In the genomic region with DNA sequence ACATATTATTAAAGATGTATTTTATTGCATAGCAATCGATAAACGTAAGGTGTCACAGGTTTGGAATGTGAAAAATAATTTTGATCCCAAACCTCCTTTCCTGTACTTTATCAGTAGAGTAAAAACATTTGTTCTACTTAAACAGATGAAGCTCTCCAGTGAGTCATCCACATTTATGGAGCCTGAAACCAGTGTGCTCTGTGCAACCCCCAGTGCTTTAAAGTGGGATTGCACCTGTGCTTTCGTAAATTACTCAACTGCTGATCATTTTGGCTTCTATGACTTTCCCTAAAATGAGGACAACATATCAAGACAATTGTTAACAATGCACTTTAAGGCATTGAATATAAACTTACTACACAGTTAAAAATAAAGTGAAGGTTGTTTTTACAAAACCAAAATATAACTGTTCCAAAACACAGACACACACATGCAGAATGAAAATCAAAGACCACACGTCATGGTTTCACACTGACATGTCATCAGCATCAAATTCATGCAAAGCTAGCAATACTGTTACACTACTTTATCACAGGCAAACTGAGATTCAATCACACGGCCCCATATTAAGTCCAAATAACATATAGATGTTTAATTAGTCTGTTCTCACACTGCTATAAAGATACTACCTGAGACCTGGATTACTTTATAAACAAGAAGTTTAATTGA, we compare ENCODE assay signal across 9 cellular contexts. TPM values are rescaled to one million over a fixed set of nuclear protein-coding genes. Genes with fewer than 3 reads are reported as not detected.
DNase-seq lines count a peak whose midpoint lies in the region; ATAC-seq and TF ChIP-seq lines count a peak whose summit lies in the region.
"Had no signal": no experiment of that assay in that cellular context is flagged by ENCODE, and none has a peak within 500 bp of the region (broad histone marks: within the 10 kb centered on the region; RNA-seq: fewer than 3 reads in every experiment).

No MANE protein-coding gene starts in this region.

- peaks cover 61% of the 10 kb centered on the region for H3K36me3 ChIP-seq in DOHH2 (ENCODE audit: control insufficient read depth, low read length)

- no peaks in the 10 kb centered on the region for H3K27me3 ChIP-seq in DOHH2 (ENCODE audit: control insufficient read depth, low read length)

- H3K27ac Mint-ChIP-seq in stimulated activated naive CD8-positive, alpha-beta T cell treated with anti-CD3 and anti-CD28 coated beads, Interleukin-15, amount 100 ng/mL, for 72 hours = no peak overlapping the region
- H3K27ac Mint-ChIP-seq: natural killer cell treated with Interleukin-12 subunit alpha and Interleukin-12 subunit beta and Interleukin-15 and Interleukin-18, amount 100 ng/mL, for 72 hours had no signal

- H3K9me2 ChIP-seq in DOHH2 (replicated peaks; ENCODE audit: control insufficient read depth, low read length) = no peaks in the 10 kb centered on the region

- H3K27ac ChIP-seq in DOHH2 (ENCODE audit: low read depth, low read length) = no peak overlapping the region
- no peak overlapping the region for H3K27ac ChIP-seq in VCaP

- peaks cover 47% of the 10 kb centered on the region for H3K4me1 Mint-ChIP-seq in stimulated activated naive CD8-positive, alpha-beta T cell treated with anti-CD3 and anti-CD28 coated beads, Interleukin-15, amount 100 ng/mL, for 72 hours

- no peak overlapping the region for H3K4me2 ChIP-seq in DOHH2 (ENCODE audit: low read length)

- no peaks in the 10 kb centered on the region for H3K27me3 Mint-ChIP-seq in stimulated activated naive CD8-positive, alpha-beta T cell treated with anti-CD3 and anti-CD28 coated beads, Interleukin-15, amount 100 ng/mL, for 72 hours

- H3K4me3 ChIP-seq in DOHH2 (ENCODE audit: low read length) = no peak overlapping the region

- peaks cover 11 to 15% of the 10 kb centered on the region in 2 donors for H3K9me3 Mint-ChIP-seq in stimulated activated naive CD8-positive, alpha-beta T cell treated with anti-CD3 and anti-CD28 coated beads, Interleukin-15, amount 100 ng/mL, for 72 hours

- intact Hi-C loops in left ventricle myocardium superior (cut with micrococcal nuclease) = no loop called here

- peaks cover 4% of the 10 kb centered on the region; the same call in 1 of the 2 replicates for H3F3A ChIP-seq in DOHH2 (ENCODE audit: control insufficient read depth, insufficient read depth)

- ATAC-seq in HG03442 (IDR thresholded peaks at IDR 0.05; ENCODE audit: unreplicated experiment) (peak; percentile 53), left ventricle myocardium superior (peak; percentile 28), HG03135 (IDR thresholded peaks at IDR 0.05; ENCODE audit: unreplicated experiment) (no peak), GM19023 (IDR thresholded peaks at IDR 0.05; ENCODE audit: unreplicated experiment) (no peak), HG02763 (IDR thresholded peaks at IDR 0.05; ENCODE audit: unreplicated experiment) (no peak)
- ATAC-seq in stimulated activated naive CD8-positive, alpha-beta T cell treated with anti-CD3 and anti-CD28 coated beads, Interleukin-15, amount 100 ng/mL, for 72 hours = peak; percentile 84

- TF ChIP-seq CTCF in DOHH2 (IDR thresholded peaks at IDR 0.05; ENCODE audit: low read depth, low read length, poor library complexity, severe bottlenecking) (peak; percentile 45), VCaP (conservative IDR thresholded peaks at IDR 0.05) (peak; percentile 77)

- H3K9me3 ChIP-seq in DOHH2 (ENCODE audit: control insufficient read depth, insufficient read depth, low read length) = no peaks in the 10 kb centered on the region

- H3K4me1 ChIP-seq in DOHH2 (ENCODE audit: control insufficient read depth, low read length) = peaks cover 5% of the 10 kb centered on the region

- no peak overlapping the region for H3K4me3 Mint-ChIP-seq in stimulated activated naive CD8-positive, alpha-beta T cell treated with anti-CD3 and anti-CD28 coated beads, Interleukin-15, amount 100 ng/mL, for 72 hours
- H3K4me3 Mint-ChIP-seq: natural killer cell treated with Interleukin-12 subunit alpha and Interleukin-12 subunit beta and Interleukin-15 and Interleukin-18, amount 100 ng/mL, for 72 hours had no signal

- H3K79me2 ChIP-seq in DOHH2 (ENCODE audit: control insufficient read depth, low read length) = peaks cover 5% of the 10 kb centered on the region

- DNase-seq in left ventricle myocardium superior = no peak
- no peak for DNase-seq in stimulated activated naive CD8-positive, alpha-beta T cell treated with anti-CD3 and anti-CD28 coated beads, Interleukin-15, amount 100 ng/mL, for 72 hours

- 0 out of 2 replicates have a peak, but pooled peaks cover 5% of the 10 kb centered on the region for H4K20me1 ChIP-seq in DOHH2 (ENCODE audit: control insufficient read depth, insufficient read depth, low read depth, low read length)

RNA-seq across cellular contexts. Expression of gene TMEM18, which starts 9.7 kb away (rescaled TPM):
- total RNA-seq in left ventricle myocardium superior = 9.4 TPM

Comparison
In these comparisons a context has a peak if more than half of its experiments do, and no peak if none do; other contexts are left out.
1. ATAC-seq: peak in HG03442 (single experiment), left ventricle myocardium superior (single experiment) and stimulated activated naive CD8-positive, alpha-beta T cell treated with anti-CD3 and anti-CD28 coated beads, Interleukin-15, amount 100 ng/mL, for 72 hours (single experiment); none in HG03135 (single experiment), GM19023 (single experiment) and HG02763 (single experiment).